In genomic region chr1:223207293-223208066, GRCh38 we compare ENCODE assay signal across 20 cellular contexts.
DNase-seq lines count a peak whose midpoint lies in the region; ATAC-seq and TF ChIP-seq lines count a peak whose summit lies in the region.
"Had no signal": no experiment of that assay in that cellular context is flagged by ENCODE, and none has a peak within 500 bp of the region (broad histone marks: within the 10 kb centered on the region; RNA-seq: fewer than 3 reads in every experiment).

No MANE protein-coding gene starts in this region.

- no peaks in the 10 kb centered on the region for H3K27me3 ChIP-seq in right atrium auricular region
- H3K27me3 ChIP-seq in MG63: no peaks in the 10 kb centered on the region
- no peaks in the 10 kb centered on the region for H3K27me3 ChIP-seq in heart right ventricle
- H3K27me3 ChIP-seq: ascending aorta, neutrophil had no signal

- WGBS in heart right ventricle, 2 donors: 31% methylated on average over 3 of the region's 3 CpGs

- no peak overlapping the region for H3K27ac ChIP-seq in right atrium auricular region
- H3K27ac ChIP-seq in heart right ventricle: peak overlapping the region in 6 of 10 donors; percentile 2 to 81 (median 42)
- H3K27ac ChIP-seq: ascending aorta, esophagus muscularis mucosa, neutrophil, thoracic aorta had no signal

- H3K36me3 ChIP-seq in right atrium auricular region: no peaks in the 10 kb centered on the region
- H3K36me3 ChIP-seq in MG63: no peaks in the 10 kb centered on the region
- no peaks in the 10 kb centered on the region for H3K36me3 ChIP-seq in heart right ventricle
- H3K36me3 ChIP-seq: ascending aorta, esophagus muscularis mucosa, neutrophil, thoracic aorta had no signal

- no peaks in the 10 kb centered on the region for H3K9me3 ChIP-seq in right atrium auricular region
- no peaks in the 10 kb centered on the region for H3K9me3 ChIP-seq in MG63
- no peaks in the 10 kb centered on the region for H3K9me3 ChIP-seq in heart right ventricle
- H3K9me3 ChIP-seq: ascending aorta, esophagus muscularis mucosa, mucosa of descending colon, neutrophil, thoracic aorta had no signal

- intact Hi-C loops in Right ventricle myocardium inferior (cut with DNase I): loop anchor here (10.0 kb wide), 1 partner anchor 63 kb away; the partner anchor contains the start of gene TLR5
- intact Hi-C loops in heart right ventricle (cut with DNase I): loop anchor here in 1 of 10 donors (5.0 kb wide), 1 partner anchor 65 kb away; the partner anchor contains the start of gene TLR5

- H3K4me3 ChIP-seq in right atrium auricular region: no peak overlapping the region
- no peak overlapping the region for H3K4me3 ChIP-seq in MG63
- H3K4me3 ChIP-seq in heart right ventricle: no peak overlapping the region
- H3K4me3 ChIP-seq: ascending aorta, esophagus muscularis mucosa, mucosa of descending colon, thoracic aorta had no signal

- H3K4me1 ChIP-seq in right atrium auricular region: peaks cover 0 to 12% of the 10 kb centered on the region in 2 donors
- peaks cover 0 to 30% (median 11%) of the 10 kb centered on the region in 9 donors for H3K4me1 ChIP-seq in heart right ventricle
- H3K4me1 ChIP-seq: ascending aorta had no signal

- TF ChIP-seq CTCF in right atrium auricular region (IDR thresholded peaks at IDR 0.05) (no peak), heart right ventricle (IDR thresholded peaks at IDR 0.05) (no peak), omental fat pad (IDR thresholded peaks at IDR 0.05) (no peak)

- ATAC-seq in Right ventricle myocardium inferior: peak; percentile 42
- ATAC-seq in heart right ventricle: peak in 6 of 8 donors; percentile 74 to 94 (median 84)
- ATAC-seq in omental fat pad (ENCODE audit: low FRiP score): no peak
- ATAC-seq: mucosa of descending colon had no signal

- DNase-seq in Right ventricle myocardium inferior (ENCODE audit: missing footprints) (no peak), right atrium auricular region (ENCODE audit: low spot score) (no peak), MG63 (peak; percentile 33), heart right ventricle (peak in 1 of 2 donors; percentile 44), NCI-H446 treated with DMSO at 0.1 percent for 48 hours (lab: John Stamatoyannopoulos, UW) (no peak), omental fat pad (ENCODE audit: low spot score) (no peak), GM03348 (ENCODE audit: low spot score) (no peak)
- DNase-seq in stimulated activated CD8-positive, alpha-beta memory T cell treated with anti-CD3 and anti-CD28 coated beads, Interleukin-4, amount 100 ng/mL, for 48 hours: peak; percentile 9
- DNase-seq: activated CD4-positive, alpha-beta T cell treated with anti-CD3 and anti-CD28 coated beads for 1 hour; activated CD8-positive, alpha-beta memory T cell treated with anti-CD3 and anti-CD28 coated beads for 24 hours; DMS53; effector memory CD4-positive, alpha-beta T cell; glutamatergic neuron; NCI-H187 treated with DMSO at 0.1 percent for 48 hours; retina had no signal

Comparison
In these comparisons a context has a peak if more than half of its experiments do, and no peak if none do; other contexts are left out.
1. H3K27ac ChIP-seq: peak in heart right ventricle (6 of 10); none in right atrium auricular region (0 of 2).
2. DNase-seq: peak in MG63 (single experiment) and stimulated activated CD8-positive, alpha-beta memory T cell treated with anti-CD3 and anti-CD28 coated beads, Interleukin-4, amount 100 ng/mL, for 48 hours (single experiment); none in Right ventricle myocardium inferior (single experiment), right atrium auricular region (single experiment), NCI-H446 treated with DMSO at 0.1 percent for 48 hours (single experiment), omental fat pad (single experiment) and GM03348 (single experiment).